ENCODE assay signal across 15 cellular contexts in the genomic region with DNA sequence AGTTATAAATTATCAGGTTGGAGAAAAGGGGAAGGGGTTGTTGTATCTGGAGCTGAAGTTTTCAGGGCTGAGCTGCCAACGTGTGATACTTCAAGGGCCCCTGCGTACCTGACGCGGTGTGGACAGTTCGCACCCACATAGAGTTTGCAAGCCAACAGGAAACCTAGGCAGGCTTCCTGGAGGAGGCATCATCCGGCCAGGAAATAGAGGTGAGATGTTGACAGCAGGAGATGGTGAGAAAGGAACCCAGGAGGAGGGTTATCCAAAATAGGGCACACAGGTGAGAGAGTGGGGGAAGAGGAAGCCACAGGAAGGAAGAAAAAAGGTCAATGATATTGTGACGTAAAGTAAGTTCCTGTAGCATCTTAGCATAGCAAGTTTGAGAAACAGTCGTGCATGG.
"Had no signal": no experiment of that assay in that cellular context is flagged by ENCODE, and none has a peak within 500 bp of the region (broad histone marks: within the 10 kb centered on the region; RNA-seq: fewer than 3 reads in every experiment).

No MANE protein-coding gene starts in this region.

- H3K9me3 Mint-ChIP-seq: activated T-helper 1 cell treated with anti-CD3 and anti-CD28 coated beads, Interleukin-12 subunit alpha, Interleukin-12 subunit beta, Interleukin-2, Interleukin-4 antibody, amounts not matched to agents 30 ng/mL and 10 ng/mL and 1 ng/mL, durations not matched to agents 14 hours and 24 hours and 36 hours; natural killer cell treated with Interleukin-12 subunit alpha and Interleukin-12 subunit beta and Interleukin-15 and Interleukin-18, amount 100 ng/mL, for 72 hours had no signal

- H3K36me3 ChIP-seq: prostate gland, upper lobe of left lung had no signal

- H3K27me3 ChIP-seq: dorsolateral prefrontal cortex, hepatocyte, upper lobe of left lung had no signal

- H3K4me2 ChIP-seq: hepatocyte had no signal

- H3K36me3 Mint-ChIP-seq: natural killer cell treated with Interleukin-12 subunit alpha and Interleukin-12 subunit beta and Interleukin-15 and Interleukin-18, amount 100 ng/mL, for 72 hours had no signal

- ATAC-seq: right cardiac atrium; stimulated activated naive CD8-positive, alpha-beta T cell treated with anti-CD3 and anti-CD28 coated beads, Interleukin-15, amount 100 ng/mL, for 72 hours had no signal

- H3K27ac ChIP-seq: dorsolateral prefrontal cortex, hepatocyte, left ventricle myocardium inferior, prostate gland, upper lobe of left lung, WERI-Rb-1 had no signal

- DNase-seq: activated CD4-positive, alpha-beta T cell treated with anti-CD3 and anti-CD28 coated beads for 4 hours; activated naive CD4-positive, alpha-beta T cell; dorsolateral prefrontal cortex; left ventricle myocardium inferior; occipital lobe; right cardiac atrium; small intestine; stimulated activated naive CD8-positive, alpha-beta T cell treated with anti-CD3 and anti-CD28 coated beads, Interleukin-15, amount 100 ng/mL, for 72 hours; upper lobe of left lung; WERI-Rb-1 had no signal

- H3K27me3 Mint-ChIP-seq: natural killer cell treated with Interleukin-12 subunit alpha and Interleukin-12 subunit beta and Interleukin-15 and Interleukin-18, amount 100 ng/mL, for 72 hours; stimulated activated naive CD8-positive, alpha-beta T cell treated with anti-CD3 and anti-CD28 coated beads, Interleukin-15, amount 100 ng/mL, for 72 hours had no signal

- H3K4me1 ChIP-seq: prostate gland, upper lobe of left lung had no signal

- H3K27ac Mint-ChIP-seq: activated T-helper 1 cell treated with anti-CD3 and anti-CD28 coated beads, Interleukin-12 subunit alpha, Interleukin-12 subunit beta, Interleukin-2, Interleukin-4 antibody, amounts not matched to agents 30 ng/mL and 10 ng/mL and 1 ng/mL, durations not matched to agents 14 hours and 24 hours and 36 hours; T-helper 1 cell treated with Interleukin-12 subunit alpha and Interleukin-12 subunit beta and Interleukin-4 antibody, amounts not matched to agents 30 μg/mL and 1 μg/mL, for 36 hours had no signal

- H3K4me1 Mint-ChIP-seq: stimulated activated naive CD8-positive, alpha-beta T cell treated with anti-CD3 and anti-CD28 coated beads, Interleukin-15, amount 100 ng/mL, for 72 hours had no signal

- H3K4me3 Mint-ChIP-seq: activated T-helper 1 cell treated with anti-CD3 and anti-CD28 coated beads, Interleukin-12 subunit alpha, Interleukin-12 subunit beta, Interleukin-2, Interleukin-4 antibody, amounts not matched to agents 30 ng/mL and 10 ng/mL and 1 ng/mL, durations not matched to agents 14 hours and 24 hours and 36 hours; natural killer cell treated with Interleukin-12 subunit alpha and Interleukin-12 subunit beta and Interleukin-15 and Interleukin-18, amount 100 ng/mL, for 72 hours; stimulated activated naive CD8-positive, alpha-beta T cell treated with anti-CD3 and anti-CD28 coated beads, Interleukin-15, amount 100 ng/mL, for 72 hours; T-helper 1 cell treated with Interleukin-12 subunit alpha and Interleukin-12 subunit beta and Interleukin-4 antibody, amounts not matched to agents 30 μg/mL and 1 μg/mL, for 36 hours had no signal

- H3K9me3 ChIP-seq: left ventricle myocardium inferior, prostate gland, upper lobe of left lung had no signal

- FAIRE-seq: small intestine had no signal

- H3K4me3 ChIP-seq: dorsolateral prefrontal cortex, hepatocyte, left ventricle myocardium inferior, prostate gland, upper lobe of left lung had no signal
